ENCODE assay signal across 35 cellular contexts in the genomic region with DNA sequence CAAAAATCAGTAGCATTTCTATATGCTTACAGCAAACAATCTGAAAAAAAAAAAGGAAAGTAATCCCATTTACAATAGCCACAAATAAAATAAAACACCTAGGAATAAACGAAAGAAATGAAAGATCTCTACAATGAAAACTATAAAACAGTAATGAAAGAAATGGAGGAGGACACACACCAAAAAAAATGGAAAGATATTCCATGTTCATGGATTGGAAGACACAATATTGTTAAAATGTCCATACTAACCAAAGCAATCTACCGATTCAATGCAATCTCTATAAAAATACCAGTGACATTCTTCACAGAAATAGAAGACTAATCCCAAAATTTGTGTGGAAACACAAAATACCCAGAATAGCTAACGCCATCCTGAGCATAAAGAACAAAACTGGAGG.
"Had no signal": no experiment of that assay in that cellular context is flagged by ENCODE, and none has a peak within 500 bp of the region (broad histone marks: within the 10 kb centered on the region; RNA-seq: fewer than 3 reads in every experiment).

No MANE protein-coding gene starts in this region.

- H3K27me3 Mint-ChIP-seq: activated B cell treated with CpG ODN at 0.5 μM for 24 hours; activated CD4-positive, alpha-beta memory T cell treated with anti-CD3 and anti-CD28 coated beads for 36 hours; activated CD8-positive, alpha-beta T cell treated with anti-CD3 and anti-CD28 coated beads for 36 hours; activated T-helper 17 cell treated with anti-CD3 and anti-CD28 coated beads, Interleukin-2, amount 50 U/mL, for 72 hours had no signal

- DNase-seq: activated B cell treated with CpG ODN at 0.5 μM for 24 hours; activated CD4-positive, alpha-beta memory T cell treated with anti-CD3 and anti-CD28 coated beads for 36 hours; activated CD4-positive, alpha-beta T cell treated with anti-CD3 and anti-CD28 coated beads for 4 hours; activated CD4-positive, alpha-beta T cell treated with anti-CD3 and anti-CD28 coated beads, Interleukin-2, amount 10 ng/mL, durations not matched to agents 24 days and 14 days; activated CD4-positive, alpha-beta T cell treated with anti-CD3 and anti-CD28 coated beads, Interleukin-2, amount 50 U/mL, for 1 hour; activated CD4-positive, alpha-beta T cell treated with anti-CD3 and anti-CD28 coated beads, Interleukin-2, amount 50 U/mL, for 4 hours; activated CD4-positive, CD25-positive, alpha-beta regulatory T cell treated with anti-CD3 and anti-CD28 coated beads, Interleukin-2, amount 50 U/mL, for 72 hours; activated CD8-positive, alpha-beta memory T cell treated with anti-CD3 and anti-CD28 coated beads, Interleukin-2, amount 50 U/mL, for 4 hours; activated CD8-positive, alpha-beta T cell treated with anti-CD3 and anti-CD28 coated beads for 36 hours; activated effector memory CD4-positive, alpha-beta T cell treated with anti-CD3 and anti-CD28 coated beads, Interleukin-2, amount 50 U/mL, for 16 hours; activated gamma-delta T cell treated with Interleukin-2 at 50 U/mL for 16 hours; activated naive CD4-positive, alpha-beta T cell; activated naive CD4-positive, alpha-beta T cell treated with anti-CD3 and anti-CD28 coated beads for 36 hours; activated T-cell treated with anti-CD3 and anti-CD28 coated beads for 4 hours; activated T-cell treated with anti-CD3 and anti-CD28 coated beads, Interleukin-2, amount 50 U/mL, for 1 hour; activated T-cell treated with anti-CD3 and anti-CD28 coated beads, Interleukin-2, amount 50 U/mL, for 4 hours; activated T-cell treated with anti-CD3 and anti-CD28 coated beads, Interleukin-2, amount 50 U/mL, for 72 hours; adrenal gland; amniotic stem cell; aorta; body of pancreas; brain microvascular endothelial cell; central memory CD4-positive, alpha-beta T cell; T-helper 1 cell; T-helper 2 cell; T-helper 9 cell had no signal

- H3K4me3 Mint-ChIP-seq: activated B cell treated with CpG ODN at 0.5 μM for 24 hours; activated CD4-positive, alpha-beta memory T cell treated with anti-CD3 and anti-CD28 coated beads for 36 hours; activated CD4-positive, alpha-beta T cell treated with anti-CD3 and anti-CD28 coated beads, Interleukin-2, amount 10 ng/mL, durations not matched to agents 24 days and 14 days; activated CD8-positive, alpha-beta T cell treated with anti-CD3 and anti-CD28 coated beads for 36 hours; activated naive CD4-positive, alpha-beta T cell treated with anti-CD3 and anti-CD28 coated beads for 36 hours; activated T-cell treated with anti-CD3 and anti-CD28 coated beads, Interleukin-2, amount 50 U/mL, for 4 hours; activated T-cell treated with anti-CD3 and anti-CD28 coated beads, Interleukin-2, amount 50 U/mL, for 72 hours; activated T-helper 1 cell treated with anti-CD3 and anti-CD28 coated beads, Interleukin-12 subunit alpha, Interleukin-12 subunit beta, Interleukin-2, Interleukin-4 antibody, amounts not matched to agents 30 ng/mL and 10 ng/mL and 1 ng/mL, durations not matched to agents 14 hours and 24 hours and 36 hours; activated T-helper 17 cell treated with anti-CD3 and anti-CD28 coated beads, Interleukin-2, amount 50 U/mL, for 72 hours; T-helper 1 cell treated with Interleukin-12 subunit alpha and Interleukin-12 subunit beta and Interleukin-4 antibody, amounts not matched to agents 30 μg/mL and 1 μg/mL, for 36 hours; T-helper 2 cell treated with Interferon-gamma antibody and Interleukin-4, amounts not matched to agents 5 μg/mL and 100 μg/mL, for 36 hours had no signal

- H3K36me3 ChIP-seq: adrenal gland, brain microvascular endothelial cell, breast epithelium had no signal

- ATAC-seq: activated CD8-positive, alpha-beta T cell treated with anti-CD3 and anti-CD28 coated beads for 36 hours; activated naive CD4-positive, alpha-beta T cell treated with anti-CD3 and anti-CD28 coated beads, Interleukin-2, amount 50 U/mL, for 72 hours; activated T-cell treated with anti-CD3 and anti-CD28 coated beads, Interleukin-2, amount 50 U/mL, for 4 hours; activated T-cell treated with anti-CD3 and anti-CD28 coated beads, Interleukin-2, amount 50 U/mL, for 72 hours; activated T-helper 17 cell treated with anti-CD3 and anti-CD28 coated beads, Interleukin-2, amount 50 U/mL, for 72 hours; body of pancreas had no signal

- H3K27me3 ChIP-seq: adrenal gland, body of pancreas, brain microvascular endothelial cell had no signal

- H3K36me3 Mint-ChIP-seq: activated CD4-positive, alpha-beta memory T cell treated with anti-CD3 and anti-CD28 coated beads for 36 hours had no signal

- H3K9me3 Mint-ChIP-seq: activated B cell treated with CpG ODN at 0.5 μM for 24 hours; activated CD4-positive, alpha-beta memory T cell treated with anti-CD3 and anti-CD28 coated beads for 36 hours; activated CD8-positive, alpha-beta T cell treated with anti-CD3 and anti-CD28 coated beads for 36 hours; activated naive CD4-positive, alpha-beta T cell treated with anti-CD3 and anti-CD28 coated beads for 36 hours; activated T-cell treated with anti-CD3 and anti-CD28 coated beads, Interleukin-2, amount 50 U/mL, for 72 hours; activated T-helper 1 cell treated with anti-CD3 and anti-CD28 coated beads, Interleukin-12 subunit alpha, Interleukin-12 subunit beta, Interleukin-2, Interleukin-4 antibody, amounts not matched to agents 30 ng/mL and 10 ng/mL and 1 ng/mL, durations not matched to agents 14 hours and 24 hours and 36 hours; activated T-helper 17 cell treated with anti-CD3 and anti-CD28 coated beads, Interleukin-2, amount 50 U/mL, for 72 hours; T-helper 1 cell treated with Interleukin-12 subunit alpha and Interleukin-12 subunit beta and Interleukin-4 antibody, amounts not matched to agents 30 μg/mL and 1 μg/mL, for 36 hours; T-helper 2 cell treated with Interferon-gamma antibody and Interleukin-4, amounts not matched to agents 5 μg/mL and 100 μg/mL, for 36 hours had no signal

- H3K9me3 ChIP-seq: adrenal gland, body of pancreas, breast epithelium had no signal

- H3K4me3 ChIP-seq: adrenal gland, body of pancreas, breast epithelium had no signal

- H3K27ac Mint-ChIP-seq: activated B cell treated with CpG ODN at 0.5 μM for 24 hours; activated CD4-positive, alpha-beta memory T cell treated with anti-CD3 and anti-CD28 coated beads for 36 hours; activated CD4-positive, alpha-beta T cell treated with anti-CD3 and anti-CD28 coated beads, Interleukin-2, amount 10 ng/mL, durations not matched to agents 24 days and 14 days; activated CD8-positive, alpha-beta T cell treated with anti-CD3 and anti-CD28 coated beads for 36 hours; activated naive CD4-positive, alpha-beta T cell treated with anti-CD3 and anti-CD28 coated beads for 36 hours; activated naive CD4-positive, alpha-beta T cell treated with anti-CD3 and anti-CD28 coated beads, Interleukin-2, amount 50 U/mL, for 72 hours; activated T-helper 1 cell treated with anti-CD3 and anti-CD28 coated beads, Interleukin-12 subunit alpha, Interleukin-12 subunit beta, Interleukin-2, Interleukin-4 antibody, amounts not matched to agents 30 ng/mL and 10 ng/mL and 1 ng/mL, durations not matched to agents 14 hours and 24 hours and 36 hours; activated T-helper 17 cell treated with anti-CD3 and anti-CD28 coated beads, Interleukin-2, amount 50 U/mL, for 72 hours; T-helper 1 cell treated with Interleukin-12 subunit alpha and Interleukin-12 subunit beta and Interleukin-4 antibody, amounts not matched to agents 30 μg/mL and 1 μg/mL, for 36 hours; T-helper 2 cell treated with Interferon-gamma antibody and Interleukin-4, amounts not matched to agents 5 μg/mL and 100 μg/mL, for 36 hours had no signal

- FAIRE-seq: astrocyte, TTC549 had no signal

- H3K27ac ChIP-seq: adrenal gland, body of pancreas, brain microvascular endothelial cell, breast epithelium, VCaP had no signal

- H3K4me1 ChIP-seq: adrenal gland, body of pancreas, breast epithelium had no signal
